Comparison of ENCODE assay signal across 1 cellular context in the genomic region with DNA sequence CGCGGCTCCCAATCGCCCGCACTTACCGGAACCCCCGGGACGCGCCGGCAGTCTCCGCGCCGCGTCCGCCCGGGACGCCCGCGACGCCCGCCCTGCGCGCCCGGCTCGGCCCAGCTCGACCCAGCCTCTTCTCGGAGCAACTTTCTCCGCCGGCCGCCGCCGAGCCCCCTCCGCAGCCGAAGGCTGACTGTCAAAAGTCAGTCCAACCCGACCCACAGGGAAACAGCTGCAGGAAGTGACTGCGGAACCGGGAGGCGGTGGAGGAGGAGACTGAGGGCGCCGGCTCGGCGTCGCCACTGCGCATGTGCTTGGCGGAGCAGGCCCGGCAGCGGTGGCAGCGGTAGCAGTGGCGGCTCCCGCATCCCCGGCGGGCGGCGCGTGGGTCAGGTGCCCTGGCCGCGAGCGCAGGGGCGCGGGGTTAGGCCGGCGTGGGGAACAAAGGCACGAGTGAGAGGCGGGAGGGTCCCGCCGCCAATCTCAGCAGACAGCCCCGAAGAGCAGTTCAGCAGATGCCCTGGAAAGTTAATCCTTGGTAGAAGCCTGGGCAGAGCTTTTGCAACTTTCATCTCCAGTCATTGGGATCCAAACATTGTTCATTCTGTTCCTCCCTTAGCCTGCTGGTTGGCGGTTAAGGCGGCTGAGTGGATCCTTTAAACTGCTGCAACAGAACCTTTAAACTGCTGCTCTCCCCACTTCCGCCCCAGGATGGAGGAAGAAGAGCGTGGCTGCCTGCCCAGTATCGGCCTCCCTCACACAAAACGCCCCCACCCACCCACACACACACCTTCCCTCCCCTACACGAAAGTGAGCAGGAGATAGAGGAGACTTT.
TF ChIP-seq lines count a peak whose summit lies in the region.

A gene with protein sequence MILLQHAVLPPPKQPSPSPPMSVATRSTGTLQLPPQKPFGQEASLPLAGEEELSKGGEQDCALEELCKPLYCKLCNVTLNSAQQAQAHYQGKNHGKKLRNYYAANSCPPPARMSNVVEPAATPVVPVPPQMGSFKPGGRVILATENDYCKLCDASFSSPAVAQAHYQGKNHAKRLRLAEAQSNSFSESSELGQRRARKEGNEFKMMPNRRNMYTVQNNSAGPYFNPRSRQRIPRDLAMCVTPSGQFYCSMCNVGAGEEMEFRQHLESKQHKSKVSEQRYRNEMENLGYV (minus strand): TSS at position 241 of the 829 bp plus-strand sequence. CDS start 4,057 bp downstream, outside the sequence.

TF ChIP-seq in neural cell, 6 proteins besides CTCF, POLR2A, EP300 and RAD21:
- TF ChIP-seq SMC3 (conservative IDR thresholded peaks at IDR 0.05; ENCODE audit: poor library complexity) (peak; percentile 51), TAF1 (IDR thresholded peaks at IDR 0.05; ENCODE audit: low read depth) (peak; percentile 50), MXI1 (conservative IDR thresholded peaks at IDR 0.05; ENCODE audit: poor library complexity, severe bottlenecking) (peak; percentile 94), POLR2AphosphoS5 (IDR thresholded peaks at IDR 0.05) (peak; percentile 46)
- TF ChIP-seq, protein P1, sequence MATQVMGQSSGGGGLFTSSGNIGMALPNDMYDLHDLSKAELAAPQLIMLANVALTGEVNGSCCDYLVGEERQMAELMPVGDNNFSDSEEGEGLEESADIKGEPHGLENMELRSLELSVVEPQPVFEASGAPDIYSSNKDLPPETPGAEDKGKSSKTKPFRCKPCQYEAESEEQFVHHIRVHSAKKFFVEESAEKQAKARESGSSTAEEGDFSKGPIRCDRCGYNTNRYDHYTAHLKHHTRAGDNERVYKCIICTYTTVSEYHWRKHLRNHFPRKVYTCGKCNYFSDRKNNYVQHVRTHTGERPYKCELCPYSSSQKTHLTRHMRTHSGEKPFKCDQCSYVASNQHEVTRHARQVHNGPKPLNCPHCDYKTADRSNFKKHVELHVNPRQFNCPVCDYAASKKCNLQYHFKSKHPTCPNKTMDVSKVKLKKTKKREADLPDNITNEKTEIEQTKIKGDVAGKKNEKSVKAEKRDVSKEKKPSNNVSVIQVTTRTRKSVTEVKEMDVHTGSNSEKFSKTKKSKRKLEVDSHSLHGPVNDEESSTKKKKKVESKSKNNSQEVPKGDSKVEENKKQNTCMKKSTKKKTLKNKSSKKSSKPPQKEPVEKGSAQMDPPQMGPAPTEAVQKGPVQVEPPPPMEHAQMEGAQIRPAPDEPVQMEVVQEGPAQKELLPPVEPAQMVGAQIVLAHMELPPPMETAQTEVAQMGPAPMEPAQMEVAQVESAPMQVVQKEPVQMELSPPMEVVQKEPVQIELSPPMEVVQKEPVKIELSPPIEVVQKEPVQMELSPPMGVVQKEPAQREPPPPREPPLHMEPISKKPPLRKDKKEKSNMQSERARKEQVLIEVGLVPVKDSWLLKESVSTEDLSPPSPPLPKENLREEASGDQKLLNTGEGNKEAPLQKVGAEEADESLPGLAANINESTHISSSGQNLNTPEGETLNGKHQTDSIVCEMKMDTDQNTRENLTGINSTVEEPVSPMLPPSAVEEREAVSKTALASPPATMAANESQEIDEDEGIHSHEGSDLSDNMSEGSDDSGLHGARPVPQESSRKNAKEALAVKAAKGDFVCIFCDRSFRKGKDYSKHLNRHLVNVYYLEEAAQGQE (IDR thresholded peaks at IDR 0.05; ENCODE audit: borderline replicate concordance): no peak
